Comparison of ENCODE assay signal across 3 cellular contexts in genomic region chr1:223240122-223240521, GRCh38.
TF ChIP-seq lines count a peak whose summit lies in the region.

No MANE protein-coding gene starts in this region.

TF ChIP-seq in HEK293, 187 proteins besides CTCF, POLR2A, EP300 and RAD21:
- TF ChIP-seq, protein P1, sequence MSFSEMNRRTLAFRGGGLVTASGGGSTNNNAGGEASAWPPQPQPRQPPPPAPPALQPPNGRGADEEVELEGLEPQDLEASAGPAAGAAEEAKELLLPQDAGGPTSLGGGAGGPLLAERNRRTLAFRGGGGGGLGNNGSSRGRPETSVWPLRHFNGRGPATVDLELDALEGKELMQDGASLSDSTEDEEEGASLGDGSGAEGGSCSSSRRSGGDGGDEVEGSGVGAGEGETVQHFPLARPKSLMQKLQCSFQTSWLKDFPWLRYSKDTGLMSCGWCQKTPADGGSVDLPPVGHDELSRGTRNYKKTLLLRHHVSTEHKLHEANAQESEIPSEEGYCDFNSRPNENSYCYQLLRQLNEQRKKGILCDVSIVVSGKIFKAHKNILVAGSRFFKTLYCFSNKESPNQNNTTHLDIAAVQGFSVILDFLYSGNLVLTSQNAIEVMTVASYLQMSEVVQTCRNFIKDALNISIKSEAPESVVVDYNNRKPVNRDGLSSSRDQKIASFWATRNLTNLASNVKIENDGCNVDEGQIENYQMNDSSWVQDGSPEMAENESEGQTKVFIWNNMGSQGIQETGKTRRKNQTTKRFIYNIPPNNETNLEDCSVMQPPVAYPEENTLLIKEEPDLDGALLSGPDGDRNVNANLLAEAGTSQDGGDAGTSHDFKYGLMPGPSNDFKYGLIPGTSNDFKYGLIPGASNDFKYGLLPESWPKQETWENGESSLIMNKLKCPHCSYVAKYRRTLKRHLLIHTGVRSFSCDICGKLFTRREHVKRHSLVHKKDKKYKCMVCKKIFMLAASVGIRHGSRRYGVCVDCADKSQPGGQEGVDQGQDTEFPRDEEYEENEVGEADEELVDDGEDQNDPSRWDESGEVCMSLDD (tag by site-specific recombination; IDR thresholded peaks at IDR 0.05), result no peak
- no peak for TF ChIP-seq ZNF624 (tag by site-specific recombination; IDR thresholded peaks at IDR 0.05)
- no peak for TF ChIP-seq FEZF1 (tag by site-specific recombination; IDR thresholded peaks at IDR 0.05)
- peak; percentile 66 for TF ChIP-seq ZNF558 (tag by site-specific recombination; IDR thresholded peaks at IDR 0.05)
- TF ChIP-seq, protein P2, sequence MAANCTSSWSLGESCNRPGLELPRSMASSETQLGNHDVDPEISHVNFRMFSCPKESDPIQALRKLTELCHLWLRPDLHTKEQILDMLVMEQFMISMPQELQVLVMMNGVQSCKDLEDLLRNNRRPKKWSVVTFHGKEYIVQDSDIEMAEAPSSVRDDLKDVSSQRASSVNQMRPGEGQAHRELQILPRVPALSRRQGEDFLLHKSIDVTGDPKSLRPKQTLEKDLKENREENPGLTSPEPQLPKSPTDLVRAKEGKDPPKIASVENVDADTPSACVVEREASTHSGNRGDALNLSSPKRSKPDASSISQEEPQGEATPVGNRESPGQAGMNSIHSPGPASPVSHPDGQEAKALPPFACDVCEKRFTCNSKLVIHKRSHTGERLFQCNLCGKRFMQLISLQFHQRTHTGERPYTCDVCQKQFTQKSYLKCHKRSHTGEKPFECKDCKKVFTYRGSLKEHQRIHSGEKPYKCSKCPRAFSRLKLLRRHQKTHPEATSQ (tag by site-specific recombination; IDR thresholded peaks at IDR 0.05), result no peak
- TF ChIP-seq ZNF660 (tag by site-specific recombination; IDR thresholded peaks at IDR 0.05), result no peak
- no peak for TF ChIP-seq OSR2 (tag by site-specific recombination; IDR thresholded peaks at IDR 0.05)
- TF ChIP-seq ZNF555 (tag by site-specific recombination; conservative IDR thresholded peaks at IDR 0.05), result no peak
TF ChIP-seq in HEK293: peak in this region for 1.

TF ChIP-seq in GM12878, 131 proteins besides CTCF, POLR2A, EP300 and RAD21:
- TF ChIP-seq, protein P3, sequence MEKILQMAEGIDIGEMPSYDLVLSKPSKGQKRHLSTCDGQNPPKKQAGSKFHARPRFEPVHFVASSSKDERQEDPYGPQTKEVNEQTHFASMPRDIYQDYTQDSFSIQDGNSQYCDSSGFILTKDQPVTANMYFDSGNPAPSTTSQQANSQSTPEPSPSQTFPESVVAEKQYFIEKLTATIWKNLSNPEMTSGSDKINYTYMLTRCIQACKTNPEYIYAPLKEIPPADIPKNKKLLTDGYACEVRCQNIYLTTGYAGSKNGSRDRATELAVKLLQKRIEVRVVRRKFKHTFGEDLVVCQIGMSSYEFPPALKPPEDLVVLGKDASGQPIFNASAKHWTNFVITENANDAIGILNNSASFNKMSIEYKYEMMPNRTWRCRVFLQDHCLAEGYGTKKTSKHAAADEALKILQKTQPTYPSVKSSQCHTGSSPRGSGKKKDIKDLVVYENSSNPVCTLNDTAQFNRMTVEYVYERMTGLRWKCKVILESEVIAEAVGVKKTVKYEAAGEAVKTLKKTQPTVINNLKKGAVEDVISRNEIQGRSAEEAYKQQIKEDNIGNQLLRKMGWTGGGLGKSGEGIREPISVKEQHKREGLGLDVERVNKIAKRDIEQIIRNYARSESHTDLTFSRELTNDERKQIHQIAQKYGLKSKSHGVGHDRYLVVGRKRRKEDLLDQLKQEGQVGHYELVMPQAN (conservative IDR thresholded peaks at IDR 0.05), result no peak
- no peak for TF ChIP-seq MXI1 (IDR thresholded peaks at IDR 0.05; ENCODE audit: low read depth, low read length)
- TF ChIP-seq MEF2B (IDR thresholded peaks at IDR 0.05; ENCODE audit: partially characterized antibody, poor library complexity, severe bottlenecking), result no peak
- TF ChIP-seq SRF (IDR thresholded peaks at IDR 0.05; ENCODE audit: low read depth in 2 of 2, low read length in 2 of 2), result no peak
- TF ChIP-seq, protein P4, sequence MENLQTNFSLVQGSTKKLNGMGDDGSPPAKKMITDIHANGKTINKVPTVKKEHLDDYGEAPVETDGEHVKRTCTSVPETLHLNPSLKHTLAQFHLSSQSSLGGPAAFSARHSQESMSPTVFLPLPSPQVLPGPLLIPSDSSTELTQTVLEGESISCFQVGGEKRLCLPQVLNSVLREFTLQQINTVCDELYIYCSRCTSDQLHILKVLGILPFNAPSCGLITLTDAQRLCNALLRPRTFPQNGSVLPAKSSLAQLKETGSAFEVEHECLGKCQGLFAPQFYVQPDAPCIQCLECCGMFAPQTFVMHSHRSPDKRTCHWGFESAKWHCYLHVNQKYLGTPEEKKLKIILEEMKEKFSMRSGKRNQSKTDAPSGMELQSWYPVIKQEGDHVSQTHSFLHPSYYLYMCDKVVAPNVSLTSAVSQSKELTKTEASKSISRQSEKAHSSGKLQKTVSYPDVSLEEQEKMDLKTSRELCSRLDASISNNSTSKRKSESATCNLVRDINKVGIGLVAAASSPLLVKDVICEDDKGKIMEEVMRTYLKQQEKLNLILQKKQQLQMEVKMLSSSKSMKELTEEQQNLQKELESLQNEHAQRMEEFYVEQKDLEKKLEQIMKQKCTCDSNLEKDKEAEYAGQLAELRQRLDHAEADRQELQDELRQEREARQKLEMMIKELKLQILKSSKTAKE (IDR thresholded peaks at IDR 0.05; ENCODE audit: low read depth, poor library complexity, severe bottlenecking), result no peak
- no peak for TF ChIP-seq ESRRA (IDR thresholded peaks at IDR 0.05; ENCODE audit: low read length)
- TF ChIP-seq HDAC6 (IDR thresholded peaks at IDR 0.05; ENCODE audit: unreplicated experiment), result no peak
TF ChIP-seq in GM12878: peak in this region for 0.

TF ChIP-seq in WTC11, 78 proteins besides CTCF, POLR2A, EP300 and RAD21 (continued from another document):
- TF ChIP-seq, protein P5, sequence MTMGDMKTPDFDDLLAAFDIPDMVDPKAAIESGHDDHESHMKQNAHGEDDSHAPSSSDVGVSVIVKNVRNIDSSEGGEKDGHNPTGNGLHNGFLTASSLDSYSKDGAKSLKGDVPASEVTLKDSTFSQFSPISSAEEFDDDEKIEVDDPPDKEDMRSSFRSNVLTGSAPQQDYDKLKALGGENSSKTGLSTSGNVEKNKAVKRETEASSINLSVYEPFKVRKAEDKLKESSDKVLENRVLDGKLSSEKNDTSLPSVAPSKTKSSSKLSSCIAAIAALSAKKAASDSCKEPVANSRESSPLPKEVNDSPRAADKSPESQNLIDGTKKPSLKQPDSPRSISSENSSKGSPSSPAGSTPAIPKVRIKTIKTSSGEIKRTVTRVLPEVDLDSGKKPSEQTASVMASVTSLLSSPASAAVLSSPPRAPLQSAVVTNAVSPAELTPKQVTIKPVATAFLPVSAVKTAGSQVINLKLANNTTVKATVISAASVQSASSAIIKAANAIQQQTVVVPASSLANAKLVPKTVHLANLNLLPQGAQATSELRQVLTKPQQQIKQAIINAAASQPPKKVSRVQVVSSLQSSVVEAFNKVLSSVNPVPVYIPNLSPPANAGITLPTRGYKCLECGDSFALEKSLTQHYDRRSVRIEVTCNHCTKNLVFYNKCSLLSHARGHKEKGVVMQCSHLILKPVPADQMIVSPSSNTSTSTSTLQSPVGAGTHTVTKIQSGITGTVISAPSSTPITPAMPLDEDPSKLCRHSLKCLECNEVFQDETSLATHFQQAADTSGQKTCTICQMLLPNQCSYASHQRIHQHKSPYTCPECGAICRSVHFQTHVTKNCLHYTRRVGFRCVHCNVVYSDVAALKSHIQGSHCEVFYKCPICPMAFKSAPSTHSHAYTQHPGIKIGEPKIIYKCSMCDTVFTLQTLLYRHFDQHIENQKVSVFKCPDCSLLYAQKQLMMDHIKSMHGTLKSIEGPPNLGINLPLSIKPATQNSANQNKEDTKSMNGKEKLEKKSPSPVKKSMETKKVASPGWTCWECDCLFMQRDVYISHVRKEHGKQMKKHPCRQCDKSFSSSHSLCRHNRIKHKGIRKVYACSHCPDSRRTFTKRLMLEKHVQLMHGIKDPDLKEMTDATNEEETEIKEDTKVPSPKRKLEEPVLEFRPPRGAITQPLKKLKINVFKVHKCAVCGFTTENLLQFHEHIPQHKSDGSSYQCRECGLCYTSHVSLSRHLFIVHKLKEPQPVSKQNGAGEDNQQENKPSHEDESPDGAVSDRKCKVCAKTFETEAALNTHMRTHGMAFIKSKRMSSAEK (CRISPR knock-in tag; IDR thresholded peaks at IDR 0.05; ENCODE audit: borderline replicate concordance), result no peak
- TF ChIP-seq, protein P6, sequence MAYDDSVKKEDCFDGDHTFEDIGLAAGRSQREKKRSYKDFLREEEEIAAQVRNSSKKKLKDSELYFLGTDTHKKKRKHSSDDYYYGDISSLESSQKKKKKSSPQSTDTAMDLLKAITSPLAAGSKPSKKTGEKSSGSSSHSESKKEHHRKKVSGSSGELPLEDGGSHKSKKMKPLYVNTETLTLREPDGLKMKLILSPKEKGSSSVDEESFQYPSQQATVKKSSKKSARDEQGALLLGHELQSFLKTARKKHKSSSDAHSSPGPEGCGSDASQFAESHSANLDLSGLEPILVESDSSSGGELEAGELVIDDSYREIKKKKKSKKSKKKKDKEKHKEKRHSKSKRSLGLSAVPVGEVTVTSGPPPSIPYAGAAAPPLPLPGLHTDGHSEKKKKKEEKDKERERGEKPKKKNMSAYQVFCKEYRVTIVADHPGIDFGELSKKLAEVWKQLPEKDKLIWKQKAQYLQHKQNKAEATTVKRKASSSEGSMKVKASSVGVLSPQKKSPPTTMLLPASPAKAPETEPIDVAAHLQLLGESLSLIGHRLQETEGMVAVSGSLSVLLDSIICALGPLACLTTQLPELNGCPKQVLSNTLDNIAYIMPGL (CRISPR knock-in tag; IDR thresholded peaks at IDR 0.05), result no peak
- TF ChIP-seq OVOL2 (CRISPR knock-in tag; IDR thresholded peaks at IDR 0.05; ENCODE audit: borderline replicate concordance) (no peak), RORB (CRISPR knock-in tag; IDR thresholded peaks at IDR 0.05) (no peak), MYBL2 (CRISPR knock-in tag; IDR thresholded peaks at IDR 0.05) (no peak), ZBTB21 (CRISPR knock-in tag; IDR thresholded peaks at IDR 0.05; ENCODE audit: borderline replicate concordance) (no peak), ATF1 (CRISPR knock-in tag; IDR thresholded peaks at IDR 0.05) (no peak), ZNF219 (CRISPR knock-in tag; IDR thresholded peaks at IDR 0.05; ENCODE audit: borderline replicate concordance) (no peak), NR2C2 (CRISPR knock-in tag; IDR thresholded peaks at IDR 0.05) (no peak), ATF6 (CRISPR knock-in tag; IDR thresholded peaks at IDR 0.05) (no peak), ATF3 (CRISPR knock-in tag; conservative IDR thresholded peaks at IDR 0.05) (no peak), NFE2L1 (CRISPR knock-in tag; IDR thresholded peaks at IDR 0.05) (no peak), KAT7 (CRISPR knock-in tag; IDR thresholded peaks at IDR 0.05; ENCODE audit: borderline replicate concordance) (no peak), FOXK1 (CRISPR knock-in tag; IDR thresholded peaks at IDR 0.05) (no peak), SP1 (CRISPR knock-in tag; conservative IDR thresholded peaks at IDR 0.05) (no peak), TCF7 (CRISPR knock-in tag; IDR thresholded peaks at IDR 0.05; ENCODE audit: low read depth) (no peak)
